In genomic region chrX:97633798-97634197, GRCh38 we compare ENCODE assay signal across 33 cellular contexts.
"Had no signal": no experiment of that assay in that cellular context is flagged by ENCODE, and none has a peak within 500 bp of the region (broad histone marks: within the 10 kb centered on the region; RNA-seq: fewer than 3 reads in every experiment).

No MANE protein-coding gene starts in this region.

- H3K36me3 ChIP-seq: adrenal gland, brain microvascular endothelial cell, breast epithelium had no signal

- H3K9me3 ChIP-seq: adrenal gland, body of pancreas, breast epithelium had no signal

- H3K4me1 ChIP-seq: adrenal gland, body of pancreas, breast epithelium had no signal

- H3K27me3 ChIP-seq: body of pancreas, brain microvascular endothelial cell had no signal

- H3K4me3 ChIP-seq: adrenal gland, body of pancreas, breast epithelium had no signal

- DNase-seq: activated B cell treated with CpG ODN at 0.5 μM for 24 hours; activated CD4-positive, alpha-beta memory T cell treated with anti-CD3 and anti-CD28 coated beads for 36 hours; activated CD4-positive, alpha-beta T cell treated with anti-CD3 and anti-CD28 coated beads for 4 hours; activated CD4-positive, alpha-beta T cell treated with anti-CD3 and anti-CD28 coated beads, Interleukin-2, amount 10 ng/mL, durations not matched to agents 24 days and 14 days; activated CD4-positive, alpha-beta T cell treated with anti-CD3 and anti-CD28 coated beads, Interleukin-2, amount 50 U/mL, for 1 hour; activated CD4-positive, alpha-beta T cell treated with anti-CD3 and anti-CD28 coated beads, Interleukin-2, amount 50 U/mL, for 4 hours; activated CD4-positive, CD25-positive, alpha-beta regulatory T cell treated with anti-CD3 and anti-CD28 coated beads, Interleukin-2, amount 50 U/mL, for 72 hours; activated CD8-positive, alpha-beta memory T cell treated with anti-CD3 and anti-CD28 coated beads, Interleukin-2, amount 50 U/mL, for 4 hours; activated CD8-positive, alpha-beta T cell treated with anti-CD3 and anti-CD28 coated beads for 36 hours; activated effector memory CD4-positive, alpha-beta T cell treated with anti-CD3 and anti-CD28 coated beads, Interleukin-2, amount 50 U/mL, for 16 hours; activated gamma-delta T cell treated with Interleukin-2 at 50 U/mL for 16 hours; activated naive CD4-positive, alpha-beta T cell; activated naive CD4-positive, alpha-beta T cell treated with anti-CD3 and anti-CD28 coated beads for 36 hours; activated naive CD4-positive, alpha-beta T cell treated with anti-CD3 and anti-CD28 coated beads, Interleukin-2, amount 50 U/mL, for 16 hours; activated naive CD8-positive, alpha-beta T cell treated with anti-CD3 and anti-CD28 coated beads for 36 hours; activated T-cell treated with anti-CD3 and anti-CD28 coated beads for 4 hours; activated T-cell treated with anti-CD3 and anti-CD28 coated beads, Interleukin-2, amount 50 U/mL, for 1 hour; activated T-cell treated with anti-CD3 and anti-CD28 coated beads, Interleukin-2, amount 50 U/mL, for 4 hours; activated T-cell treated with anti-CD3 and anti-CD28 coated beads, Interleukin-2, amount 50 U/mL, for 72 hours; adrenal gland; amniotic stem cell; aorta; body of pancreas; brain microvascular endothelial cell; central memory CD4-positive, alpha-beta T cell; T-helper 1 cell; T-helper 2 cell; T-helper 9 cell had no signal

- FAIRE-seq: TTC549 had no signal

- ATAC-seq: activated CD8-positive, alpha-beta T cell treated with anti-CD3 and anti-CD28 coated beads for 36 hours; activated naive CD4-positive, alpha-beta T cell treated with anti-CD3 and anti-CD28 coated beads, Interleukin-2, amount 50 U/mL, for 72 hours; activated T-cell treated with anti-CD3 and anti-CD28 coated beads, Interleukin-2, amount 50 U/mL, for 4 hours; activated T-cell treated with anti-CD3 and anti-CD28 coated beads, Interleukin-2, amount 50 U/mL, for 72 hours; activated T-helper 17 cell treated with anti-CD3 and anti-CD28 coated beads, Interleukin-2, amount 50 U/mL, for 72 hours; body of pancreas had no signal

- H3K27ac ChIP-seq: adrenal gland, body of pancreas, brain microvascular endothelial cell, breast epithelium, VCaP had no signal
